In the genomic region with DNA sequence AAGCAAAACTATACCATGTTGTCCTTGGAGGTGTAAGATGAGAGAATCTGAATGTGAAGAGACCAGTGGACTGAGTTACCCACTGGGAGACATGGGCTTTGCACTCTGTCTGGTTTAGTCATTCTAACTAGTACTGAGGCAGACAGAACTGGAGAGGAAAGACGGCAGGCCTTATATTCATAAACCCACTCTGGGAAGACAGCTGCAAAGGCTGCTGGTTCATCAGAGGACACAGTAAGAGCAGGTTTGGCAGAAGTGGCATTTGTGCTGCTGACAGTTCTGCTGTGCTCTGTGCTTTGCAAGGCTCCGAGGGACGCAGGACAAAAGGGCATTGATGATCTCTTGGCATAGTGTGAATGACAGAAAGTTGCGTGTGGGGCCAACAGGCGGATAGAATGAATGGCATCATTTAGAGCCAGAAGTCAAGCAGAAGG, we compare ENCODE assay signal across 10 cellular contexts.
DNase-seq lines count a peak whose midpoint lies in the region; ATAC-seq and TF ChIP-seq lines count a peak whose summit lies in the region.
"Had no signal": no experiment of that assay in that cellular context is flagged by ENCODE, and none has a peak within 500 bp of the region (broad histone marks: within the 10 kb centered on the region; RNA-seq: fewer than 3 reads in every experiment).

No MANE protein-coding gene starts in this region.

- intact Hi-C loops in left lung (cut with DNase I) = no loop called here
- intact Hi-C loops in stomach (cut with DNase I; ENCODE audit: low total_unique reads) = no loop called here

- TF ChIP-seq POLR2A in stomach (IDR thresholded peaks at IDR 0.05) = no peak

- H3K27ac ChIP-seq in left lung (peak overlapping the region; percentile 34 to 76), stomach (peak overlapping the region in 3 of 5 donors; percentile 45 to 50 (median 48))

- TF ChIP-seq CTCF in HFFc6 (IDR thresholded peaks at IDR 0.05) (no peak), left lung (IDR thresholded peaks at IDR 0.05) (no peak), stomach (IDR thresholded peaks at IDR 0.05) (no peak)

- peaks cover 0 to 5% of the 10 kb centered on the region in 2 donors for H3K4me1 ChIP-seq in left lung
- peaks cover 0 to 13% (median 11%) of the 10 kb centered on the region in 4 donors for H3K4me1 ChIP-seq in stomach
- H3K4me1 ChIP-seq: adrenal gland had no signal

- H3K27ac Mint-ChIP-seq in HFFc6 = no peak overlapping the region

- DNase-seq in HFFc6 (peak; percentile 17), ecto neural progenitor cell (ENCODE audit: low spot score) (peak; percentile 49), left lung (no peak), stomach (no peak), NCI-H2081 treated with DMSO at 0.1 percent for 48 hours (lab: John Stamatoyannopoulos, UW) (no peak), NCI-H2196 treated with DMSO at 0.1 percent for 48 hours (lab: John Stamatoyannopoulos, UW; ENCODE audit: unreplicated experiment) (no peak)
- DNase-seq: activated CD4-positive, alpha-beta T cell treated with anti-CD3 and anti-CD28 coated beads for 48 hours had no signal

- H3K36me3 ChIP-seq in left lung (no peaks in the 10 kb centered on the region), stomach (no peaks in the 10 kb centered on the region)
- H3K36me3 ChIP-seq: adrenal gland had no signal

- no peak overlapping the region for H3K4me3 Mint-ChIP-seq in HFFc6

- H3K27me3 Mint-ChIP-seq in HFFc6 (ENCODE audit: insufficient read depth) = no peaks in the 10 kb centered on the region

- no peaks in the 10 kb centered on the region for H3K9me3 Mint-ChIP-seq in HFFc6

- 60 to 88% (median 80%) methylated on average over 5 of the region's 5 CpGs for WGBS in stomach, 5 donors

- TF ChIP-seq EP300 in stomach (IDR thresholded peaks at IDR 0.05) = no peak

- H3K9me3 ChIP-seq in left lung (no peaks in the 10 kb centered on the region), stomach (no peaks in the 10 kb centered on the region)
- H3K9me3 ChIP-seq: adrenal gland had no signal

- H3K4me1 Mint-ChIP-seq in HFFc6 (ENCODE audit: low read depth) = peaks cover 18% of the 10 kb centered on the region

- H3K27me3 ChIP-seq in left lung = no peaks in the 10 kb centered on the region
- H3K27me3 ChIP-seq in stomach = no peaks in the 10 kb centered on the region
- H3K27me3 ChIP-seq: adrenal gland had no signal

- ATAC-seq in left lung = peak; percentile 9
- ATAC-seq in HG03469 (IDR thresholded peaks at IDR 0.05; ENCODE audit: unreplicated experiment) = no peak
- ATAC-seq in GM21529 (IDR thresholded peaks at IDR 0.05; ENCODE audit: unreplicated experiment) = no peak

- H3K4me3 ChIP-seq in left lung (no peak overlapping the region), stomach (no peak overlapping the region)
- H3K4me3 ChIP-seq: adrenal gland had no signal

- no peaks in the 10 kb centered on the region for H3K36me3 Mint-ChIP-seq in HFFc6 (ENCODE audit: low read depth)

Comparison
In these comparisons a context has a peak if more than half of its experiments do, and no peak if none do; other contexts are left out.
1. DNase-seq: peak in HFFc6 (single experiment) and ecto neural progenitor cell (single experiment); none in left lung (0 of 2), stomach (single experiment), NCI-H2081 treated with DMSO at 0.1 percent for 48 hours (single experiment) and NCI-H2196 treated with DMSO at 0.1 percent for 48 hours (single experiment).